In the genomic region with DNA sequence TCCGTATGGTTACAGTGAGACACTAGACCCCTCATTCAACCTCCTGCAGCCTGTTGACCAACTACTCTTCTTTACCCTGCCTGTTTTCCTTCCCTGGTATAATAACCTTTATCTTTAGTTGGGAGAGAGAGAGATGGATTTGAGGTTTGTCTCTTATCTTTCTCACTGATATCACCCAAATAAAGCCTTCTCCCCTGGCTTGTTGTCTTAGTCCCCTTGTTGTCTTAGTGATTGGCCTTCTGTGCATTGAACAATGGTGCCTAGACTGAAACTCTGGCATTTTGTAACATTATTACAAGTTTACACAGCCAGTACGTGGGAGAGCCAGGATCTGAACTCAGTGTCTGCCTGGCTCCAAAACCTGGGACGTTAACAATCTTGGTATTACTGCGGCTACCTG, we compare ENCODE assay signal across 28 cellular contexts.
"Had no signal": no experiment of that assay in that cellular context is flagged by ENCODE, and none has a peak within 500 bp of the region (broad histone marks: within the 10 kb centered on the region; RNA-seq: fewer than 3 reads in every experiment).

No MANE protein-coding gene starts in this region.

- ATAC-seq: effector memory CD8-positive, alpha-beta T cell; esophagus mucosa; foreskin keratinocyte; gastrocnemius medialis; gastroesophageal sphincter; heart left ventricle; heart right ventricle had no signal

- H3K36me3 ChIP-seq: colonic mucosa, esophagus muscularis mucosa, esophagus squamous epithelium, gastrocnemius medialis, gastroesophageal sphincter, heart left ventricle, heart right ventricle had no signal

- DNase-seq: colonic mucosa; cortex of kidney; dermis blood vessel endothelial cell; dorsolateral prefrontal cortex; effector CD4-positive, alpha-beta T cell; effector CD8-positive, alpha-beta T cell; effector memory CD4-positive, alpha-beta T cell; effector memory CD8-positive, alpha-beta T cell; erythroblast; esophagus squamous epithelium; foreskin fibroblast; foreskin keratinocyte; foreskin melanocyte; gastrocnemius medialis; glutamatergic neuron; head of caudate nucleus; heart left ventricle; heart right ventricle had no signal

- H3K9me3 ChIP-seq: colonic mucosa, esophagus squamous epithelium, gastrocnemius medialis had no signal

- H3K27me3 ChIP-seq: colonic mucosa, esophagus muscularis mucosa, esophagus squamous epithelium, foreskin keratinocyte, gastrocnemius medialis, gastroesophageal sphincter, heart left ventricle had no signal

- H3K27ac ChIP-seq: colonic mucosa, coronary artery, dorsolateral prefrontal cortex, epithelial cell of prostate, esophagus muscularis mucosa, esophagus squamous epithelium, foreskin keratinocyte, gastrocnemius medialis, gastroesophageal sphincter, heart left ventricle, heart right ventricle had no signal

- H3K27me3 Mint-ChIP-seq: dendritic cell treated with granulocyte-macrophage colony-stimulating factor and Interleukin-4, amounts not matched to agents 40 ng/mL and 50 ng/mL, for 4 days had no signal

- H3K27ac Mint-ChIP-seq: dendritic cell treated with granulocyte-macrophage colony-stimulating factor and Interleukin-4, amounts not matched to agents 40 ng/mL and 50 ng/mL, for 4 days; effector memory CD8-positive, alpha-beta T cell had no signal

- FAIRE-seq: colon, endometrium, endothelial cell of umbilical vein, frontal cortex had no signal

- H3K4me3 ChIP-seq: colonic mucosa, coronary artery, dorsolateral prefrontal cortex, esophagus muscularis mucosa, esophagus squamous epithelium, gastrocnemius medialis, gastroesophageal sphincter, heart left ventricle, heart right ventricle had no signal

- H3K4me3 Mint-ChIP-seq: dendritic cell treated with granulocyte-macrophage colony-stimulating factor and Interleukin-4, amounts not matched to agents 40 ng/mL and 50 ng/mL, for 4 days; effector memory CD8-positive, alpha-beta T cell had no signal

- H3K4me1 ChIP-seq: colonic mucosa, esophagus muscularis mucosa, esophagus squamous epithelium, foreskin keratinocyte, gastrocnemius medialis, gastroesophageal sphincter, heart left ventricle, heart right ventricle had no signal
